Comparison of ENCODE assay signal across 10 cellular contexts in genomic region chr7:139853576-139854511, GRCh38. TPM values are rescaled to one million over a fixed set of nuclear protein-coding genes. Genes with fewer than 3 reads are reported as not detected.
DNase-seq lines count a peak whose midpoint lies in the region; ATAC-seq and TF ChIP-seq lines count a peak whose summit lies in the region.
"Had no signal": no experiment of that assay in that cellular context is flagged by ENCODE, and none has a peak within 500 bp of the region (broad histone marks: within the 10 kb centered on the region; RNA-seq: fewer than 3 reads in every experiment).

No MANE protein-coding gene starts in this region.

- H3K27ac ChIP-seq in WERI-Rb-1 (peak overlapping the region; percentile 80), thoracic aorta (peak overlapping the region; percentile 57 to 62)

- H3K4me1 ChIP-seq in thoracic aorta (ENCODE audit: control insufficient read depth in 1 of 2, low read depth in 2 of 2), result peaks cover 0 to 10% of the 10 kb centered on the region in 2 donors

- no peaks in the 10 kb centered on the region; the same call in 1 of the 2 replicates for H3K9me3 Mint-ChIP-seq in HFFc6
- H3K9me3 Mint-ChIP-seq in activated T-helper 1 cell treated with anti-CD3 and anti-CD28 coated beads, Interleukin-12 subunit alpha, Interleukin-12 subunit beta, Interleukin-2, Interleukin-4 antibody, amounts not matched to agents 30 ng/mL and 10 ng/mL and 1 ng/mL, durations not matched to agents 14 hours and 24 hours and 36 hours, result no peaks in the 10 kb centered on the region

- no peak for TF ChIP-seq CTCF in HFFc6 (IDR thresholded peaks at IDR 0.05)
- no peak for TF ChIP-seq CTCF in WERI-Rb-1 (IDR thresholded peaks at IDR 0.05; ENCODE audit: low read depth, low read length)
- no peak for TF ChIP-seq CTCF in thoracic aorta (IDR thresholded peaks at IDR 0.05)

- H3K27ac Mint-ChIP-seq in HFFc6, result peak overlapping the region; percentile 85
- no peak overlapping the region for H3K27ac Mint-ChIP-seq in activated T-helper 1 cell treated with anti-CD3 and anti-CD28 coated beads, Interleukin-12 subunit alpha, Interleukin-12 subunit beta, Interleukin-2, Interleukin-4 antibody, amounts not matched to agents 30 ng/mL and 10 ng/mL and 1 ng/mL, durations not matched to agents 14 hours and 24 hours and 36 hours

- H3K27me3 ChIP-seq in WERI-Rb-1 (ENCODE audit: insufficient read depth, low read depth, severe bottlenecking) (no peaks in the 10 kb centered on the region), thoracic aorta (replicated peaks; ENCODE audit: insufficient read depth) (no peaks in the 10 kb centered on the region)

- no peak overlapping the region for H3K4me3 ChIP-seq in WERI-Rb-1 (ENCODE audit: low read depth, low read length)
- no peak overlapping the region for H3K4me3 ChIP-seq in thoracic aorta

- peak; percentile 77 for ATAC-seq in thoracic aorta (ENCODE audit: insufficient number of reproducible peaks, low FRiP score, low read depth)

- peaks cover 4% of the 10 kb centered on the region for H3K36me3 Mint-ChIP-seq in HFFc6 (ENCODE audit: low read depth)
- no peaks in the 10 kb centered on the region for H3K36me3 Mint-ChIP-seq in activated T-helper 1 cell treated with anti-CD3 and anti-CD28 coated beads, Interleukin-12 subunit alpha, Interleukin-12 subunit beta, Interleukin-2, Interleukin-4 antibody, amounts not matched to agents 30 ng/mL and 10 ng/mL and 1 ng/mL, durations not matched to agents 14 hours and 24 hours and 36 hours (ENCODE audit: low read depth)

- peak; percentile 70 for DNase-seq in HFFc6
- DNase-seq in WERI-Rb-1, result peak; percentile 63
- DNase-seq in iris pigment epithelial cell (ENCODE audit: low read depth), result peak; percentile 99
- DNase-seq in thoracic aorta (ENCODE audit: low spot score), result peak; percentile 27
- DNase-seq in activated T-helper 1 cell treated with anti-CD3 and anti-CD28 coated beads, Interleukin-12 subunit alpha, Interleukin-12 subunit beta, Interleukin-2, Interleukin-4 antibody, amounts not matched to agents 30 ng/mL and 10 ng/mL and 1 ng/mL, durations not matched to agents 14 hours and 24 hours and 36 hours (ENCODE audit: low spot score), result no peak
- DNase-seq in NCI-H1105 treated with DMSO at 0.1 percent for 48 hours (lab: John Stamatoyannopoulos, UW), result no peak
- DNase-seq in COLO668 (lab: John Stamatoyannopoulos, UW; ENCODE audit: unreplicated experiment), result no peak
- DNase-seq: activated CD8-positive, alpha-beta memory T cell treated with anti-CD3 and anti-CD28 coated beads, Interleukin-2, amount 50 U/mL, for 4 hours; head of caudate nucleus; NCI-H526 treated with DMSO at 0.1 percent for 48 hours had no signal

- peak overlapping the region; percentile 44 for H3K4me3 Mint-ChIP-seq in HFFc6
- H3K4me3 Mint-ChIP-seq in activated T-helper 1 cell treated with anti-CD3 and anti-CD28 coated beads, Interleukin-12 subunit alpha, Interleukin-12 subunit beta, Interleukin-2, Interleukin-4 antibody, amounts not matched to agents 30 ng/mL and 10 ng/mL and 1 ng/mL, durations not matched to agents 14 hours and 24 hours and 36 hours, result no peak overlapping the region

- H3K4me1 Mint-ChIP-seq in HFFc6 (ENCODE audit: low read depth), result peaks cover 15% of the 10 kb centered on the region
- H3K4me1 Mint-ChIP-seq in activated T-helper 1 cell treated with anti-CD3 and anti-CD28 coated beads, Interleukin-12 subunit alpha, Interleukin-12 subunit beta, Interleukin-2, Interleukin-4 antibody, amounts not matched to agents 30 ng/mL and 10 ng/mL and 1 ng/mL, durations not matched to agents 14 hours and 24 hours and 36 hours (ENCODE audit: low read depth), result peaks cover 17% of the 10 kb centered on the region

- H3K36me3 ChIP-seq in WERI-Rb-1, result no peaks in the 10 kb centered on the region
- no peaks in the 10 kb centered on the region for H3K36me3 ChIP-seq in thoracic aorta

- intact Hi-C loops in activated T-helper 1 cell treated with anti-CD3 and anti-CD28 coated beads, Interleukin-12 subunit alpha, Interleukin-12 subunit beta, Interleukin-2, Interleukin-4 antibody, amounts not matched to agents 30 ng/mL and 10 ng/mL and 1 ng/mL, durations not matched to agents 14 hours and 24 hours and 36 hours (cut with micrococcal nuclease), result no loop called here

- H3K9me3 ChIP-seq in WERI-Rb-1 (ENCODE audit: severe bottlenecking) (no peaks in the 10 kb centered on the region), thoracic aorta (no peaks in the 10 kb centered on the region)

- H3K27me3 Mint-ChIP-seq in HFFc6 (ENCODE audit: insufficient read depth), result peaks cover 15% of the 10 kb centered on the region
- H3K27me3 Mint-ChIP-seq in activated T-helper 1 cell treated with anti-CD3 and anti-CD28 coated beads, Interleukin-12 subunit alpha, Interleukin-12 subunit beta, Interleukin-2, Interleukin-4 antibody, amounts not matched to agents 30 ng/mL and 10 ng/mL and 1 ng/mL, durations not matched to agents 14 hours and 24 hours and 36 hours (ENCODE audit: insufficient read depth), result no peaks in the 10 kb centered on the region

RNA-seq across cellular contexts. Expression of gene TBXAS1, which starts 24.8 kb away (rescaled TPM):
- total RNA-seq in HFFc6 (2021; fragmentation: NEBNext Ultra II Directional; extraction: Animal tissue kit (Norgen Biotek cat#: 25700)), result 1 to 10 TPM in 3 of 6 experiments, under 1 TPM in 3; 0.47 to 1.8 (median 1.0) TPM
- 10 to 100 TPM; 30.1 to 66.6 TPM for total RNA-seq in thoracic aorta
- 2.4 and 3.1 TPM in 2 replicates for total RNA-seq in activated T-helper 1 cell treated with anti-CD3 and anti-CD28 coated beads, Interleukin-12 subunit alpha, Interleukin-12 subunit beta, Interleukin-2, Interleukin-4 antibody, amounts not matched to agents 30 ng/mL and 10 ng/mL and 1 ng/mL, durations not matched to agents 14 hours and 24 hours and 36 hours

Comparison
In these comparisons a context has a peak if more than half of its experiments do, and no peak if none do; other contexts are left out.
1. DNase-seq: peak in HFFc6 (single experiment), WERI-Rb-1 (single experiment), iris pigment epithelial cell (single experiment) and thoracic aorta (single experiment); none in activated T-helper 1 cell treated with anti-CD3 and anti-CD28 coated beads, Interleukin-12 subunit alpha, Interleukin-12 subunit beta, Interleukin-2, Interleukin-4 antibody, amounts not matched to agents 30 ng/mL and 10 ng/mL and 1 ng/mL, durations not matched to agents 14 hours and 24 hours and 36 hours (single experiment), NCI-H1105 treated with DMSO at 0.1 percent for 48 hours (single experiment) and COLO668 (single experiment).